Comparison of ENCODE assay signal across 14 cellular contexts in the genomic region with DNA sequence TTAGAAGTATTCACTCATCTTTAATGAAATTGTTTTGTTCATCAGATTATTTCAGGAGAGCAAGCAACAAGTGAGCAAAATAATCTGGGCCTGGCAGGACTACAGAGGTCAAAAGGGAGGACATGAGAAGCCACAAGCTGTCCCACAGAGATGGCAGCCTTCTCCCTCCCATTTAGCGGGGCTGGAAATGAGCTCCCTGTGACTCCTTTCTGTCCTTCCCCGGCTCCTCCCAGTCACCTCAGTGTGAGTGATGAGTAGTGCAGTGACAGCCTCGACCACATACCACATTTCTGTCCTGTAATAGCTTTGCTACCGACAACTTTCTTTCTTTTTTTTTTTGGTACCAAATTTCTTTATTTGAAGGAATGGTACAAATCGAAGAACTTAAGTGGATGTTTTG. TPM values are rescaled to one million over a fixed set of nuclear protein-coding genes. Genes with fewer than 3 reads are reported as not detected.
DNase-seq lines count a peak whose midpoint lies in the region; ATAC-seq and TF ChIP-seq lines count a peak whose summit lies in the region.
"Had no signal": no experiment of that assay in that cellular context is flagged by ENCODE, and none has a peak within 500 bp of the region (broad histone marks: within the 10 kb centered on the region; RNA-seq: fewer than 3 reads in every experiment).

No MANE protein-coding gene starts in this region.

- peak; percentile 53 for DNase-seq in stimulated activated CD4-positive, alpha-beta T cell treated with anti-CD3 and anti-CD28 coated beads, Interleukin-15, amount 100 ng/mL, for 24 hours
- DNase-seq in stimulated activated CD4-positive, alpha-beta T cell treated with anti-CD3 and anti-CD28 coated beads, Interleukin-4, amount 100 ng/mL, for 4 hours, result no peak
- DNase-seq in activated T-cell treated with anti-CD3 and anti-CD28 coated beads, Interleukin-2, amount 50 U/mL, for 48 hours, result peak; percentile 66 to 68
- DNase-seq in naive thymus-derived CD4-positive, alpha-beta T cell, result no peak
- DNase-seq in NCI-H146 (lab: John Stamatoyannopoulos, UW), result no peak
- no peak for DNase-seq in NK-92 treated with Interleukin-12 subunit alpha and Interleukin-12 subunit beta, amount 100 ng/mL, for 24 hours (lab: John Stamatoyannopoulos, UW)
- DNase-seq in SK-N-SH, result no peak
- DNase-seq: amygdala, esophagus squamous epithelium, H9, NCI-H1048, NCI-H345 had no signal

- no peak overlapping the region for H3K4me2 ChIP-seq in SK-N-SH

- H3K4me1 ChIP-seq in naive thymus-derived CD4-positive, alpha-beta T cell (ENCODE audit: control insufficient read depth in 2 of 2, insufficient read depth in 2 of 2, low read length in 2 of 2), result peaks cover 23 to 31% of the 10 kb centered on the region in 2 donors
- peaks cover 0 to 15% of the 10 kb centered on the region in 2 experiments; a peak in 2 of 4 replicates for H3K4me1 ChIP-seq in SK-N-SH (ENCODE audit: control insufficient read depth in 1 of 2, insufficient read depth in 2 of 2, low read depth in 1 of 2, low read length in 1 of 2)

- H3K27me3 Mint-ChIP-seq in naive thymus-derived CD4-positive, alpha-beta T cell, result no peaks in the 10 kb centered on the region

- peaks cover 0 to 1% (median 0%) of the 10 kb centered on the region in 11 donors for H3K9me3 Mint-ChIP-seq in naive thymus-derived CD4-positive, alpha-beta T cell
- H3K9me3 Mint-ChIP-seq: H9 had no signal

- H3F3A ChIP-seq in SK-N-SH (replicated peaks; ENCODE audit: insufficient read depth), result no peaks in the 10 kb centered on the region

- H4K20me1 ChIP-seq in SK-N-SH (ENCODE audit: insufficient read depth), result peaks cover 92% of the 10 kb centered on the region

- peak overlapping the region in 5 of 9 donors; percentile 26 to 72 (median 45) for H3K27ac Mint-ChIP-seq in naive thymus-derived CD4-positive, alpha-beta T cell
- H3K27ac Mint-ChIP-seq: H9 had no signal

- H3K36me3 Mint-ChIP-seq in naive thymus-derived CD4-positive, alpha-beta T cell, result peaks cover 5 to 28% (median 18%) of the 10 kb centered on the region in 5 donors

- ATAC-seq in naive thymus-derived CD4-positive, alpha-beta T cell, result peak; percentile 50
- ATAC-seq in HG02571 (IDR thresholded peaks at IDR 0.05; ENCODE audit: unreplicated experiment), result no peak

- TF ChIP-seq RAD21 in SK-N-SH (IDR thresholded peaks at IDR 0.05; ENCODE audit: low read length), result no peak

- intact Hi-C loops in naive thymus-derived CD4-positive, alpha-beta T cell (cut with micrococcal nuclease), result no loop called here

- no peaks in the 10 kb centered on the region for H3K9me2 ChIP-seq in SK-N-SH

- no peaks in the 10 kb centered on the region for H3K9me3 ChIP-seq in naive thymus-derived CD4-positive, alpha-beta T cell (ENCODE audit: control insufficient read depth in 2 of 3, low read length in 3 of 3)
- H3K9me3 ChIP-seq in SK-N-SH, result no peaks in the 10 kb centered on the region
- H3K9me3 ChIP-seq: esophagus squamous epithelium had no signal

- no peak for TF ChIP-seq EP300 in SK-N-SH (IDR thresholded peaks at IDR 0.05; ENCODE audit: borderline replicate concordance in 1 of 2, low read depth in 1 of 2, low read length in 1 of 2)

- H3K27me3 ChIP-seq in naive thymus-derived CD4-positive, alpha-beta T cell (ENCODE audit: control insufficient read depth in 2 of 2, insufficient read depth in 2 of 2, low read length in 2 of 2), result no peaks in the 10 kb centered on the region
- no peaks in the 10 kb centered on the region for H3K27me3 ChIP-seq in SK-N-SH (ENCODE audit: insufficient read depth)
- H3K27me3 ChIP-seq: esophagus squamous epithelium had no signal

- WGBS in SK-N-SH (ENCODE audit: low lambda C conversion rate), result 95% methylated on average over 5 of the region's 5 CpGs

- TF ChIP-seq CTCF in SK-N-SH (IDR thresholded peaks at IDR 0.05), result no peak

- peaks cover 0 to 16% (median 0%) of the 10 kb centered on the region in 3 experiments for H3K36me3 ChIP-seq in naive thymus-derived CD4-positive, alpha-beta T cell (ENCODE audit: control insufficient read depth in 2 of 3, insufficient read depth in 3 of 3, low read length in 3 of 3)
- peaks cover 4 to 5% of the 10 kb centered on the region in 2 experiments for H3K36me3 ChIP-seq in SK-N-SH (replicated peaks in 1 of 2; ENCODE audit: control insufficient read depth in 1 of 2, insufficient read depth in 2 of 2, low read length in 1 of 2)

- POLR2A ChIA-PET in naive thymus-derived CD4-positive, alpha-beta T cell (lab: Charles Lee), result interaction anchor here (0.6 kb wide), 1 partner anchor 29 kb away, joined by 7 read pairs; no protein-coding TSS in a partner anchor
- POLR2A ChIA-PET in SK-N-SH (lab: Yijun Ruan, JAX), result interaction anchor here (0.6 kb wide), 1 partner anchor 27 kb away, joined by 3 read pairs; no protein-coding TSS in a partner anchor

- H3K9ac ChIP-seq in SK-N-SH, result no peak overlapping the region

- H2AFZ ChIP-seq in SK-N-SH (ENCODE audit: low read depth), result no peak overlapping the region

- H3K4me3 ChIP-seq in naive thymus-derived CD4-positive, alpha-beta T cell (ENCODE audit: low read length), result no peak overlapping the region
- no peak overlapping the region for H3K4me3 ChIP-seq in SK-N-SH (ENCODE audit: low read depth in 2 of 2, low read length in 1 of 2)
- H3K4me3 ChIP-seq: esophagus squamous epithelium, skin epidermis had no signal

- CTCF ChIA-PET in naive thymus-derived CD4-positive, alpha-beta T cell (lab: Charles Lee), result interaction anchor here (1.1 kb wide), 1 partner anchor 83 kb away, joined by 4 read pairs; no protein-coding TSS in a partner anchor
- CTCF ChIA-PET in SK-N-SH (lab: Yijun Ruan, JAX), result interaction anchor here (0.6 to 1.1 kb wide), 3 partner anchors 31 to 699 kb away, joined by 3 to 6 read pairs (median 3); no protein-coding TSS in a partner anchor

- H3K4me1 Mint-ChIP-seq in naive thymus-derived CD4-positive, alpha-beta T cell, result peaks cover 58 to 98% (median 92%) of the 10 kb centered on the region in 7 donors

- peaks cover 97% of the 10 kb centered on the region for H3K79me2 ChIP-seq in SK-N-SH (ENCODE audit: insufficient read depth)

- H3K27ac ChIP-seq in naive thymus-derived CD4-positive, alpha-beta T cell (ENCODE audit: low read depth, low read length), result no peak overlapping the region
- no peak overlapping the region for H3K27ac ChIP-seq in SK-N-SH (ENCODE audit: low read depth in 2 of 2, low read length in 1 of 2)
- H3K27ac ChIP-seq: esophagus squamous epithelium, skin epidermis had no signal

- H3K4me3 Mint-ChIP-seq in naive thymus-derived CD4-positive, alpha-beta T cell, result peak overlapping the region in 1 of 10 donors; percentile 7
- H3K4me3 Mint-ChIP-seq: H9 had no signal

TF ChIP-seq in SK-N-SH, 30 proteins besides CTCF, POLR2A, EP300 and RAD21:
- TF ChIP-seq POLR2AphosphoS5 (IDR thresholded peaks at IDR 0.05; ENCODE audit: low read depth, low read length) (no peak), GATA2 (CRISPR knock-in tag; IDR thresholded peaks at IDR 0.05) (no peak), FOSL2 (IDR thresholded peaks at IDR 0.05; ENCODE audit: borderline replicate concordance, low read depth) (no peak), GABPA (IDR thresholded peaks at IDR 0.05; ENCODE audit: low read depth) (no peak), NRF1 (IDR thresholded peaks at IDR 0.05; ENCODE audit: low read depth, low read length) (no peak), JUND (IDR thresholded peaks at IDR 0.05) (no peak), SMC3 (IDR thresholded peaks at IDR 0.05; ENCODE audit: low read depth, low read length) (no peak), ELF1 (IDR thresholded peaks at IDR 0.05) (no peak), YY1 (IDR thresholded peaks at IDR 0.05; ENCODE audit: low read depth) (no peak), TEAD4 (IDR thresholded peaks at IDR 0.05; ENCODE audit: borderline replicate concordance, insufficient read depth) (no peak), NFIC (IDR thresholded peaks at IDR 0.05; ENCODE audit: borderline replicate concordance) (no peak), MEF2A (IDR thresholded peaks at IDR 0.05; ENCODE audit: borderline replicate concordance, low read depth) (no peak), SIN3A (IDR thresholded peaks at IDR 0.05; ENCODE audit: borderline replicate concordance, low read depth, low read length) (no peak)
- TF ChIP-seq, protein P1, sequence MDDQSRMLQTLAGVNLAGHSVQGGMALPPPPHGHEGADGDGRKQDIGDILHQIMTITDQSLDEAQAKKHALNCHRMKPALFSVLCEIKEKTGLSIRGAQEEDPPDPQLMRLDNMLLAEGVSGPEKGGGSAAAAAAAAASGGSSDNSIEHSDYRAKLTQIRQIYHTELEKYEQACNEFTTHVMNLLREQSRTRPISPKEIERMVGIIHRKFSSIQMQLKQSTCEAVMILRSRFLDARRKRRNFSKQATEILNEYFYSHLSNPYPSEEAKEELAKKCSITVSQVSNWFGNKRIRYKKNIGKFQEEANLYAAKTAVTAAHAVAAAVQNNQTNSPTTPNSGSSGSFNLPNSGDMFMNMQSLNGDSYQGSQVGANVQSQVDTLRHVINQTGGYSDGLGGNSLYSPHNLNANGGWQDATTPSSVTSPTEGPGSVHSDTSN (IDR thresholded peaks at IDR 0.05), result no peak
- TF ChIP-seq, protein P2, sequence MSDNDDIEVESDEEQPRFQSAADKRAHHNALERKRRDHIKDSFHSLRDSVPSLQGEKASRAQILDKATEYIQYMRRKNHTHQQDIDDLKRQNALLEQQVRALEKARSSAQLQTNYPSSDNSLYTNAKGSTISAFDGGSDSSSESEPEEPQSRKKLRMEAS (IDR thresholded peaks at IDR 0.05; ENCODE audit: low read depth), result no peak
- TF ChIP-seq, protein P3, sequence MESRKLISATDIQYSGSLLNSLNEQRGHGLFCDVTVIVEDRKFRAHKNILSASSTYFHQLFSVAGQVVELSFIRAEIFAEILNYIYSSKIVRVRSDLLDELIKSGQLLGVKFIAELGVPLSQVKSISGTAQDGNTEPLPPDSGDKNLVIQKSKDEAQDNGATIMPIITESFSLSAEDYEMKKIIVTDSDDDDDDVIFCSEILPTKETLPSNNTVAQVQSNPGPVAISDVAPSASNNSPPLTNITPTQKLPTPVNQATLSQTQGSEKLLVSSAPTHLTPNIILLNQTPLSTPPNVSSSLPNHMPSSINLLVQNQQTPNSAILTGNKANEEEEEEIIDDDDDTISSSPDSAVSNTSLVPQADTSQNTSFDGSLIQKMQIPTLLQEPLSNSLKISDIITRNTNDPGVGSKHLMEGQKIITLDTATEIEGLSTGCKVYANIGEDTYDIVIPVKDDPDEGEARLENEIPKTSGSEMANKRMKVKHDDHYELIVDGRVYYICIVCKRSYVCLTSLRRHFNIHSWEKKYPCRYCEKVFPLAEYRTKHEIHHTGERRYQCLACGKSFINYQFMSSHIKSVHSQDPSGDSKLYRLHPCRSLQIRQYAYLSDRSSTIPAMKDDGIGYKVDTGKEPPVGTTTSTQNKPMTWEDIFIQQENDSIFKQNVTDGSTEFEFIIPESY (IDR thresholded peaks at IDR 0.05; ENCODE audit: borderline replicate concordance, low read depth), result no peak

RNA-seq across cellular contexts. Expression of a gene that starts 38.0 kb away (rescaled TPM):
- 100 to 1,000 TPM; 124 to 249 (median 172) TPM for total RNA-seq in naive thymus-derived CD4-positive, alpha-beta T cell
- 100 to 1,000 TPM; 176 to 190 TPM for polyA plus RNA-seq in naive thymus-derived CD4-positive, alpha-beta T cell
- 271 and 329 TPM in 2 replicates for polyA plus RNA-seq in SK-N-SH (2012; rRNA removed)
- polyA plus RNA-seq in SK-N-SH (2012; cell fraction: cytosol; rRNA removed), result 329 and 346 TPM in 2 replicates
- 86.6 and 91.2 TPM in 2 replicates for polyA plus RNA-seq in SK-N-SH (2012; cell fraction: nucleus; rRNA removed)

Comparison
In these comparisons a context has a peak if more than half of its experiments do, and no peak if none do; other contexts are left out.
1. DNase-seq: peak in stimulated activated CD4-positive, alpha-beta T cell treated with anti-CD3 and anti-CD28 coated beads, Interleukin-15, amount 100 ng/mL, for 24 hours (single experiment) and activated T-cell treated with anti-CD3 and anti-CD28 coated beads, Interleukin-2, amount 50 U/mL, for 48 hours (2 of 2); none in stimulated activated CD4-positive, alpha-beta T cell treated with anti-CD3 and anti-CD28 coated beads, Interleukin-4, amount 100 ng/mL, for 4 hours (0 of 2), naive thymus-derived CD4-positive, alpha-beta T cell (0 of 9), NCI-H146 (single experiment), NK-92 treated with Interleukin-12 subunit alpha and Interleukin-12 subunit beta, amount 100 ng/mL, for 24 hours (single experiment) and SK-N-SH (single experiment).